23 cellular contexts compared by ENCODE assay signal in genomic region chr11:19161651-19162050, GRCh38. TPM values are rescaled to one million over a fixed set of nuclear protein-coding genes. Genes with fewer than 3 reads are reported as not detected.
"Had no signal": no experiment of that assay in that cellular context is flagged by ENCODE, and none has a peak within 500 bp of the region (broad histone marks: within the 10 kb centered on the region; RNA-seq: fewer than 3 reads in every experiment).

No MANE protein-coding gene starts in this region.

- DNase-seq: KBM-7, MG63, NCI-H1092, NCI-H1105 treated with DMSO at 0.1 percent for 48 hours, NCI-H1417 treated with DMSO at 0.1 percent for 48 hours, NCI-H146, NCI-H1694 treated with DMSO at 0.1 percent for 48 hours, NCI-H1930, NCI-H2081, NCI-H2171, NCI-H226, NCI-H446, NCI-H510A, NCI-H524 treated with DMSO at 0.1 percent for 48 hours, NCI-H774, Right ventricle myocardium superior, RPMI8226, SIG-M5, SK-N-SH, SW 1271 had no signal

- H3K9ac ChIP-seq: SK-N-SH had no signal

- H3K4me2 ChIP-seq: SK-N-SH had no signal

- H3K27me3 ChIP-seq: MG63 had no signal

- H3K9me3 ChIP-seq: MG63, SK-N-SH had no signal

- FAIRE-seq: RCC 7860 had no signal

- H3K4me3 ChIP-seq: MG63 had no signal

RNA-seq across cellular contexts. Expression of gene CSRP3, which starts 40.1 kb away (rescaled TPM):
- total RNA-seq: HT-29, SK-MEL-5 had no signal
- polyA plus RNA-seq: SK-N-SH had no signal
